1 cellular context compared by ENCODE assay signal in the genomic region with DNA sequence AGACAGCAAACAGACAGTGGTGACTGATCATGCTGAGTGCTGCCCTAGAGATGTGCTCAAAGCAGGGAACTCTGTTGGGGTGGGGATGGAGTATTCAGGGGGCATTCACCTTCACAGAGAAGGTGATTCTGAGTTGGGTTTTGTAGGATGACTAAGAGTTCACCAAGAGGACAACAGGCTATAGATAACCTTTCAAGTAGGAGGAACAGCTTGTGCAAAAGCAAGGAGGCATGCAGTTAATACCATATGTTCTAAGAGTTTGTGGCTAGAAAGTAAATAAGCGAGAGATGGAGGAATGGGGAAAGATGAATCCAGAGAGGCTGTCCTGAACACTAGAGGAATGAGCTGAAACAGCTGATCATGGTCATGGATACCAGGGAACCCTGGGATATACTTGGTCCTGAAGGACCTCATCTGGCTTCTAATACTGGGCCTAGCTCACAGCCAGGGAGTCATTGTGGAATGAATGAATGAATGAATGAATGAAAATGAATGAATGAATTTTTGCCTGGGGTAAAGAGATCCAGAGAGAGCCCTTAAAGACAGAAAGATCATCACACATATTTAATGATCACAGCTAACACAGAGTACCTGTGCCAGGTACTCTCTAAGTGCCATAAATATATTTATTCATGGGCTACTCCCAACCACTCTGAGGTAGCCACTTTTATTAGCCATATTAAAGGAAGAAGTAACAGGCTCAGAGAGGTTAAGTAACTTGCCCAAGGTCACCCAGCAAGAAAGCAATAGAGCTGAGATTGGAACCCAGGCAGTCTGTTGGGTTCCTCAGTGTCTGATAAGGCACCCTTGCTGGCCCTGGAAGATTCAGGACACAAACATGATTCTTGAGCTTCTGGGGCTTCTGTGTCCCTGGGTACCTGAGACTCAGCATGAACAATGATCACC.
TF ChIP-seq lines count a peak whose summit lies in the region.

No MANE protein-coding gene starts in this region.

TF ChIP-seq in H1, 55 proteins besides CTCF, POLR2A, EP300 and RAD21:
- TF ChIP-seq EZH2 (IDR thresholded peaks at IDR 0.05; ENCODE audit: low read depth, low read length, severe bottlenecking) (no peak), KDM1A (IDR thresholded peaks at IDR 0.05; ENCODE audit: borderline replicate concordance, low read length) (peak; percentile 64; the same call in 1 of the 2 replicates), TEAD4 (IDR thresholded peaks at IDR 0.05; ENCODE audit: low read depth, low read length) (no peak), SIRT6 (IDR thresholded peaks at IDR 0.05; ENCODE audit: low read length) (no peak), CBX8 (IDR thresholded peaks at IDR 0.05; ENCODE audit: borderline replicate concordance, low read depth, low read length) (no peak), MAX (IDR thresholded peaks at IDR 0.05) (no peak), EGR1 (IDR thresholded peaks at IDR 0.05; ENCODE audit: borderline replicate concordance, low read depth, low read length) (no peak), SP1 (IDR thresholded peaks at IDR 0.05; ENCODE audit: low read depth, low read length) (no peak)
